Comparison of ENCODE assay signal across 21 cellular contexts in genomic region chr15:82918162-82918561, GRCh38.
"Had no signal": no experiment of that assay in that cellular context is flagged by ENCODE, and none has a peak within 500 bp of the region (broad histone marks: within the 10 kb centered on the region; RNA-seq: fewer than 3 reads in every experiment).

No MANE protein-coding gene starts in this region.

- H3K27ac ChIP-seq: ascending aorta, brain microvascular endothelial cell, left lung, right atrium auricular region, vagina had no signal

- H3K4me1 ChIP-seq: ascending aorta, left lung, vagina had no signal

- ATAC-seq: naive thymus-derived CD4-positive, alpha-beta T cell; stimulated activated naive CD8-positive, alpha-beta T cell treated with anti-CD3 and anti-CD28 coated beads, Interleukin-15, Interleukin-2, amounts not matched to agents 100 U/mL and 50 U/mL, for 24 hours had no signal

- H3K36me3 ChIP-seq: ascending aorta, brain microvascular endothelial cell, heart left ventricle, left lung, ovary, right atrium auricular region, spleen, vagina had no signal

- H3K27me3 ChIP-seq: ascending aorta, brain microvascular endothelial cell, heart left ventricle, left lung, ovary, right atrium auricular region, spleen, vagina had no signal

- H3K9me3 ChIP-seq: ascending aorta, heart left ventricle, left lung, ovary, right atrium auricular region, spleen, vagina had no signal

- H3K4me3 ChIP-seq: ascending aorta, heart left ventricle, left lung, ovary, right atrium auricular region, spleen, vagina had no signal

- DNase-seq: activated CD4-positive, alpha-beta T cell treated with anti-CD3 and anti-CD28 coated beads for 48 hours; activated CD4-positive, alpha-beta T cell treated with anti-CD3 and anti-CD28 coated beads, Interleukin-2, amount 50 U/mL, for 48 hours; activated CD8-positive, alpha-beta memory T cell treated with anti-CD3 and anti-CD28 coated beads for 24 hours; activated effector memory CD4-positive, alpha-beta T cell treated with Interleukin-2 at 50 U/mL for 16 hours; activated naive CD4-positive, alpha-beta T cell treated with Interleukin-2 at 50 U/mL for 16 hours; brain microvascular endothelial cell; central memory CD4-positive, alpha-beta T cell; foreskin fibroblast; heart left ventricle; hypothalamus; immature natural killer cell; left lung; naive thymus-derived CD4-positive, alpha-beta T cell; ovary; spleen; stimulated activated CD4-positive, alpha-beta T cell treated with anti-CD3 and anti-CD28 coated beads, Interleukin-2, amount 100 ng/mL, for 48 hours; stimulated activated naive CD8-positive, alpha-beta T cell treated with anti-CD3 and anti-CD28 coated beads, Interleukin-15, Interleukin-2, amounts not matched to agents 100 U/mL and 50 U/mL, for 24 hours; T-helper 2 cell had no signal
